ENCODE assay signal across 15 cellular contexts in the genomic region with DNA sequence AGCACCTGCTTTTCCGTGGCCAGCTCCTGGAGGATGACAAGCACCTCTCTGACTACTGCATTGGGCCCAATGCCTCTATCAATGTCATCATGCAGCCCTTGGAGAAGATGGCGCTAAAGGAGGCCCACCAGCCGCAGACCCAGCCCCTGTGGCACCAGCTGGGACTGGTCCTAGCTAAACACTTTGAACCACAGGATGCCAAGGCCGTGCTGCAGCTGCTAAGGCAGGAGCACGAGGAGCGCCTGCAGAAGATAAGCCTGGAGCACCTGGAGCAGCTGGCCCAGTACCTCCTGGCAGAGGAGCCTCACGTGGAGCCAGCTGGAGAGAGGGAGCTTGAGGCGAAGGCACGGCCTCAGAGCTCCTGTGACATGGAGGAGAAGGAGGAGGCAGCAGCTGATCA. TPM values are rescaled to one million over a fixed set of nuclear protein-coding genes. Genes with fewer than 3 reads are reported as not detected.
DNase-seq lines count a peak whose midpoint lies in the region; ATAC-seq and TF ChIP-seq lines count a peak whose summit lies in the region.
"Had no signal": no experiment of that assay in that cellular context is flagged by ENCODE, and none has a peak within 500 bp of the region (broad histone marks: within the 10 kb centered on the region; RNA-seq: fewer than 3 reads in every experiment).

No MANE protein-coding gene starts in this region.

- no peak overlapping the region for H2AFZ ChIP-seq in PC-9

- intact Hi-C loops in Right ventricle myocardium inferior (cut with DNase I) (no loop called here), left ventricle myocardium inferior (cut with micrococcal nuclease) (no loop called here), PC-9 (cut with micrococcal nuclease; ENCODE audit: unreplicated experiment) (loop anchor here (1.0 kb wide), 1 partner anchor 10 kb away; no protein-coding TSS in a partner anchor)

- H3K36me3 ChIP-seq in left ventricle myocardium inferior (no peaks in the 10 kb centered on the region), PC-9 (ENCODE audit: low read depth) (no peaks in the 10 kb centered on the region)

- POLR2A ChIA-PET in PC-9 (lab: Charles Lee; ENCODE audit: unreplicated experiment), result no interaction called here

- H3K27me3 ChIP-seq in left ventricle myocardium inferior (ENCODE audit: low read depth), result peaks cover 88% of the 10 kb centered on the region
- H3K27me3 ChIP-seq in PC-9 (ENCODE audit: insufficient read depth, low read depth), result no peaks in the 10 kb centered on the region

- no peaks in the 10 kb centered on the region for H4K20me1 ChIP-seq in PC-9 (ENCODE audit: insufficient read depth)

- DNase-seq in Right ventricle myocardium inferior (ENCODE audit: missing footprints), result peak; percentile 52
- DNase-seq in left ventricle myocardium inferior, result no peak
- DNase-seq in NCI-H146 treated with DMSO at 0.1 percent for 48 hours (lab: John Stamatoyannopoulos, UW; ENCODE audit: unreplicated experiment), result peak; percentile 39
- no peak for DNase-seq in PC-9
- no peak for DNase-seq in NOMO-1 (lab: John Stamatoyannopoulos, UW; ENCODE audit: unreplicated experiment in 2 of 2)
- DNase-seq in HPDE6-E6E7 (ENCODE audit: extremely low spot score), result no peak
- no peak for DNase-seq in NCI-H446 treated with DMSO at 0.1 percent for 48 hours (lab: John Stamatoyannopoulos, UW)
- DNase-seq: CD8-positive, alpha-beta T cell; DMS153; NCI-H187 treated with DMSO at 0.1 percent for 48 hours; NCI-H524 treated with DMSO at 0.1 percent for 48 hours; Right ventricle myocardium superior; T-helper 17 cell had no signal

- CTCF ChIA-PET in PC-9 (lab: Charles Lee), result no interaction called here

- no peaks in the 10 kb centered on the region for H3K4me1 ChIP-seq in left ventricle myocardium inferior
- H3K4me1 ChIP-seq in PC-9 (replicated peaks; ENCODE audit: insufficient read depth), result peaks cover 90% of the 10 kb centered on the region

- H3K9me2 ChIP-seq in PC-9 (ENCODE audit: insufficient read depth), result no peaks in the 10 kb centered on the region

- H3F3A ChIP-seq in PC-9 (ENCODE audit: insufficient read depth, low read depth), result peaks cover 49% of the 10 kb centered on the region

- ATAC-seq in Right ventricle myocardium inferior, result no peak
- ATAC-seq: CD8-positive, alpha-beta T cell; Panc1; T-helper 17 cell had no signal

- H3K79me2 ChIP-seq in PC-9 (ENCODE audit: low read depth), result no peaks in the 10 kb centered on the region

- H3K9me3 ChIP-seq in left ventricle myocardium inferior (replicated peaks) (no peaks in the 10 kb centered on the region), PC-9 (ENCODE audit: insufficient read depth, low read depth) (no peaks in the 10 kb centered on the region)

- H3K27ac ChIP-seq in left ventricle myocardium inferior (replicated peaks), result no peak overlapping the region
- H3K27ac ChIP-seq in PC-9, result peak overlapping the region; percentile 54

- BruUV-seq in PC-9 (replicated peaks; lab: Mats Ljungman, UMichigan), result no TSS peak

- no peak for TF ChIP-seq CTCF in left ventricle myocardium inferior (IDR thresholded peaks at IDR 0.05; ENCODE audit: borderline replicate concordance)
- TF ChIP-seq CTCF in PC-9 (conservative IDR thresholded peaks at IDR 0.05), result no peak

- H3K4me2 ChIP-seq in PC-9, result peak overlapping the region; percentile 68

- H3K4me3 ChIP-seq in left ventricle myocardium inferior, result no peak overlapping the region
- no peak overlapping the region for H3K4me3 ChIP-seq in PC-9

RNA-seq across cellular contexts. Expression of gene UBL4B, which starts 0.4 kb away (rescaled TPM):
- total RNA-seq in Right ventricle myocardium inferior (not detected), left ventricle myocardium inferior (not detected), PC-9 (2021) (0.24 and 0.28 TPM in 2 replicates)
- total RNA-seq: CD8-positive, alpha-beta T cell; HT1080; Right ventricle myocardium superior; T-helper 17 cell had no signal

RNA-seq across cellular contexts. Expression of gene SLC6A17, which starts 37.6 kb away (rescaled TPM):
- total RNA-seq in Right ventricle myocardium inferior (not detected), left ventricle myocardium inferior (not detected), PC-9 (2021) (3.2 and 4.5 TPM in 2 replicates)
- total RNA-seq: CD8-positive, alpha-beta T cell; HT1080; Right ventricle myocardium superior; T-helper 17 cell had no signal

RNA-seq across cellular contexts. Expression of gene ALX3, which starts 42.2 kb away (rescaled TPM):
- total RNA-seq in Right ventricle myocardium inferior (not detected), left ventricle myocardium inferior (not detected), PC-9 (2021) (not detected in 2 replicates)
- total RNA-seq: CD8-positive, alpha-beta T cell; HT1080; Right ventricle myocardium superior; T-helper 17 cell had no signal

Comparison
In these comparisons a context has a peak if more than half of its experiments do, and no peak if none do; other contexts are left out.
1. DNase-seq: peak in Right ventricle myocardium inferior (single experiment) and NCI-H146 treated with DMSO at 0.1 percent for 48 hours (single experiment); none in left ventricle myocardium inferior (single experiment), PC-9 (0 of 2), NOMO-1 (0 of 2), HPDE6-E6E7 (single experiment) and NCI-H446 treated with DMSO at 0.1 percent for 48 hours (single experiment).